8 cellular contexts compared by ENCODE assay signal in the genomic region with DNA sequence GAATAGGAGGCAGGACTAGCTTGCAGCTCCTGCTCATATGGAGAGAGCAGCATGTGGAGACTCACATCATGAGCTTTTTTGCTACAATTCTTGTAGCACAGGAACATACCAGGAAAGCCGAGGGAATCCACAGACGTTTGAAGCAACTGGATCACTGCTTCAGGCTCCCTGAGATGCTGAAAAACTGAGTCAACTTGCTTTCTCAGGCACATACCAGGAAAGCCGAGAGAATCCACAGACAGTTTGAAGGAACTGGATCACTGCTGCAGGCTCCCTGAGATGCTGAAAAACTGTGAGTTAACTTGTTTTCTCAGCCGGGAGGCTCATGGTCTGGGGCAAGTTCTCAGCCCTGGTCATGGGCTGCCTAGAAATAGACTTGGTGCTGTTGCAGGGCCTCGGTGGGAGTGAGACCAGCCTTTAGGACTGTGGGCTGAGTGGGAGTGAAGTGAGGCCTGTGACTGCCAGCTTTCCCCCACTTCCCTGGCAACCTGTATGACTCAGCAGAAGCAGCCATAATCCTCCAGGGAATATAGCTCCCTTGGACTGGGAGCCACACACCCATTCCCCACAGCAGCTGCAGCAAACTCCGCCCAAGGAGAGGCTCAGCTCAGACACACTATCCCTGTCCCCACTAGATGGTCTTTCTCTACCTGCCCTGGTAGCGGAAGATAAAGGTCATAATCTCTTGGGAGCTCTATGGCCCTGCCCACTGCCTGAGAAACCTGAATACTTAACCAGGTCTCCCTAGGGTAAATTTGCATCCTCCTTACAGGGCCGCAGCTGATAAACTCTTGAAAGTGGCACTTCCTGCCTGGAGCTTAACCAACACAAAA. TPM values are rescaled to one million over a fixed set of nuclear protein-coding genes. Genes with fewer than 3 reads are reported as not detected.
A peak's percentile ranks its signal among the peaks of the same experiment; 100 is the strongest.
DNase-seq lines count a peak whose midpoint lies in the region; ATAC-seq, FAIRE-seq and TF ChIP-seq lines count a peak whose summit lies in the region.

No MANE protein-coding gene starts in this region.

- FAIRE-seq in GM18507 (lab: Jason Lieb, UNC) = peak; percentile 41

- intact Hi-C loops in body of pancreas (cut with DNase I) = no loop called here
- intact Hi-C loops in naive thymus-derived CD4-positive, alpha-beta T cell (cut with micrococcal nuclease) = no loop called here

- peaks cover 14% of the 10 kb centered on the region for H3K27me3 Mint-ChIP-seq in memory B cell
- peaks cover 5 to 48% (median 44%) of the 10 kb centered on the region in 5 donors for H3K27me3 Mint-ChIP-seq in naive thymus-derived CD4-positive, alpha-beta T cell

- POLR2A ChIA-PET in naive thymus-derived CD4-positive, alpha-beta T cell (lab: Charles Lee) = no interaction called here

- H3K27ac ChIP-seq in body of pancreas = no peak overlapping the region
- no peak overlapping the region for H3K27ac ChIP-seq in naive thymus-derived CD4-positive, alpha-beta T cell (ENCODE audit: low read depth, low read length)

- H3K36me3 ChIP-seq in body of pancreas (replicated peaks in 1 of 2; ENCODE audit: insufficient read depth in 1 of 2, low read depth in 2 of 2) = no peaks in the 10 kb centered on the region
- no peaks in the 10 kb centered on the region for H3K36me3 ChIP-seq in naive thymus-derived CD4-positive, alpha-beta T cell (ENCODE audit: control insufficient read depth in 2 of 3, insufficient read depth in 3 of 3, low read length in 3 of 3)

- peaks cover 6% of the 10 kb centered on the region for H3K4me1 Mint-ChIP-seq in memory B cell
- peaks cover 0 to 2% (median 0%) of the 10 kb centered on the region in 7 donors for H3K4me1 Mint-ChIP-seq in naive thymus-derived CD4-positive, alpha-beta T cell

- TF ChIP-seq POLR2A in body of pancreas (IDR thresholded peaks at IDR 0.05) = no peak

- H3K4me1 ChIP-seq in body of pancreas = no peaks in the 10 kb centered on the region
- H3K4me1 ChIP-seq in naive thymus-derived CD4-positive, alpha-beta T cell (ENCODE audit: control insufficient read depth in 2 of 2, insufficient read depth in 2 of 2, low read length in 2 of 2) = no peaks in the 10 kb centered on the region

- no peak overlapping the region for H3K27ac Mint-ChIP-seq in memory B cell
- H3K27ac Mint-ChIP-seq in naive thymus-derived CD4-positive, alpha-beta T cell = no peak overlapping the region

- H3K9me3 ChIP-seq in body of pancreas = no peaks in the 10 kb centered on the region
- no peaks in the 10 kb centered on the region for H3K9me3 ChIP-seq in naive thymus-derived CD4-positive, alpha-beta T cell (ENCODE audit: control insufficient read depth in 2 of 3, low read length in 3 of 3)

- peaks cover 6% of the 10 kb centered on the region for H3K36me3 Mint-ChIP-seq in memory B cell
- peaks cover 0 to 8% (median 0%) of the 10 kb centered on the region in 5 donors for H3K36me3 Mint-ChIP-seq in naive thymus-derived CD4-positive, alpha-beta T cell

- DNase-seq in GM18507 (ENCODE audit: extremely low spot score, insufficient read length, low read depth) (no peak), NCI-H460 (ENCODE audit: extremely low read depth, low read depth) (peak; percentile 49), memory B cell (ENCODE audit: low spot score in 2 of 2) (no peak), body of pancreas (no peak), KG1 (lab: John Stamatoyannopoulos, UW) (no peak)
- no peak for DNase-seq in activated CD8-positive, alpha-beta memory T cell treated with anti-CD3 and anti-CD28 coated beads for 24 hours
- DNase-seq in naive thymus-derived CD4-positive, alpha-beta T cell = no peak

- H3K9me3 Mint-ChIP-seq in memory B cell = peaks cover 15% of the 10 kb centered on the region
- H3K9me3 Mint-ChIP-seq in naive thymus-derived CD4-positive, alpha-beta T cell = peaks cover 3 to 44% (median 21%) of the 10 kb centered on the region in 11 donors

- peak overlapping the region; percentile 25 for H3K4me3 Mint-ChIP-seq in memory B cell
- H3K4me3 Mint-ChIP-seq in naive thymus-derived CD4-positive, alpha-beta T cell = no peak overlapping the region

- no peaks in the 10 kb centered on the region for H3K27me3 ChIP-seq in body of pancreas
- H3K27me3 ChIP-seq in naive thymus-derived CD4-positive, alpha-beta T cell (ENCODE audit: control insufficient read depth in 2 of 2, insufficient read depth in 2 of 2, low read length in 2 of 2) = no peaks in the 10 kb centered on the region

- TF ChIP-seq CTCF in body of pancreas (IDR thresholded peaks at IDR 0.05) = no peak

- CTCF ChIA-PET in naive thymus-derived CD4-positive, alpha-beta T cell (lab: Charles Lee) = no interaction called here

- WGBS in body of pancreas, 2 donors = 72 to 82% methylated on average over 8 of the region's 8 CpGs

- ATAC-seq in HG02885 (IDR thresholded peaks at IDR 0.05; ENCODE audit: poor library complexity, unreplicated experiment) = peak; percentile 66
- peak; percentile 22 for ATAC-seq in memory B cell (ENCODE audit: low read depth)
- no peak for ATAC-seq in body of pancreas
- ATAC-seq in naive thymus-derived CD4-positive, alpha-beta T cell = no peak

- H3K4me3 ChIP-seq in body of pancreas = no peak overlapping the region
- H3K4me3 ChIP-seq in naive thymus-derived CD4-positive, alpha-beta T cell (ENCODE audit: low read length) = no peak overlapping the region

RNA-seq across cellular contexts. Expression of a gene that starts 51.9 kb away (rescaled TPM):
- 179 and 197 TPM in 2 replicates for total RNA-seq in NCI-H460 (2014; rRNA removed; shearing (Covaris generic))
- 216 and 286 TPM in 2 replicates for polyA plus RNA-seq in NCI-H460 (2014; cell fraction: nucleus; rRNA removed)
- total RNA-seq in body of pancreas = 10 to 100 TPM; 17.1 to 39.7 TPM
- 10 to 100 TPM in 1 of 5 experiments, 1 to 10 TPM in 3, under 1 TPM in 1; 0.36 to 14.2 (median 9.0) TPM for total RNA-seq in naive thymus-derived CD4-positive, alpha-beta T cell
- polyA plus RNA-seq in naive thymus-derived CD4-positive, alpha-beta T cell = 10 to 100 TPM in 1 of 2 donors, 1 to 10 TPM in 1; 6.5 to 10.4 TPM

Comparison
In these comparisons a context has a peak if more than half of its experiments do, and no peak if none do; other contexts are left out.
1. ATAC-seq: peak in HG02885 (single experiment) and memory B cell (single experiment); none in body of pancreas (single experiment) and naive thymus-derived CD4-positive, alpha-beta T cell (single experiment).